ENCODE assay signal across 1 cellular context in the genomic region with DNA sequence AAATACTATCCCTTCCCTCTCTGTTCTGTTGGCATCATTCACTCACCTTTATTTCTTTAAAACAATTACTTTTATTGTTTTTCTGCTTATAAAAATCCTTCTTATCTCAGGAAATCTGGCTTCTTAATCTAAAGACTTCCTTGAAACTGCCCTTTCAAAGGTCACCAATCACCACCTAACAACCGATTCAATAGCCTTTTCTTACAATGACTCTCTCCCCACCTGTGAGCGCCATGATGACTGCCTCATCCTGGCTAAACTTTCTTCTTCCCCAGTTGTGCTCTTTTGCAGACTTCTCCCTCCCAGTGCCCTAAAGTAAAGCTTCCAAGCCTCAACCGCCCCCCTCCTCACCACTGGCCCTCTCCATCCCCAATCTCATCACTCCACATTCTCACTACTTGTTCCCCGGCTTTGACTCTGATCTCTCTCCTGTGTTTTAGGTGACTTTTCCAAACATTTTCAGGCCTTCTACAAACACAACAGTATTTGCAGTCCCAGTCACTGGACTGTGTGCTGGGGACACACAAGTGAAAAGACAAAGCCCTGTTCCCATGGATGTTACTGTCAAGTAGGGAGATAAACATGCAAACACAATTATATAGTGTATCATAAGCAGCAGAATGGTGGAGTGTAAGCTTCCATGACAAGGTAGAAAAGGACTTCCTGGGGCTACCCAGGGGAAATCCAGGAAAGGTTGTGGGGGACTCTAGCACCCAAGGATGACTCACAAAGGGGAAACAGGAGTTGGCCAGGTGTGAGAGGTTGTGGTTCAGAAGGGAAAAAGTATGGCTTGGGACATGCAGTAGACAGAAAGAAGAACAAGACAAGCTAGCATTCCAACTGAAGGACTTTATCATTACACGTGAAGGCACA.
TF ChIP-seq lines count a peak whose summit lies in the region.

No MANE protein-coding gene starts in this region.

TF ChIP-seq in WTC11, 78 proteins besides CTCF, POLR2A, EP300 and RAD21 (continued from another document):
- TF ChIP-seq, protein P1, sequence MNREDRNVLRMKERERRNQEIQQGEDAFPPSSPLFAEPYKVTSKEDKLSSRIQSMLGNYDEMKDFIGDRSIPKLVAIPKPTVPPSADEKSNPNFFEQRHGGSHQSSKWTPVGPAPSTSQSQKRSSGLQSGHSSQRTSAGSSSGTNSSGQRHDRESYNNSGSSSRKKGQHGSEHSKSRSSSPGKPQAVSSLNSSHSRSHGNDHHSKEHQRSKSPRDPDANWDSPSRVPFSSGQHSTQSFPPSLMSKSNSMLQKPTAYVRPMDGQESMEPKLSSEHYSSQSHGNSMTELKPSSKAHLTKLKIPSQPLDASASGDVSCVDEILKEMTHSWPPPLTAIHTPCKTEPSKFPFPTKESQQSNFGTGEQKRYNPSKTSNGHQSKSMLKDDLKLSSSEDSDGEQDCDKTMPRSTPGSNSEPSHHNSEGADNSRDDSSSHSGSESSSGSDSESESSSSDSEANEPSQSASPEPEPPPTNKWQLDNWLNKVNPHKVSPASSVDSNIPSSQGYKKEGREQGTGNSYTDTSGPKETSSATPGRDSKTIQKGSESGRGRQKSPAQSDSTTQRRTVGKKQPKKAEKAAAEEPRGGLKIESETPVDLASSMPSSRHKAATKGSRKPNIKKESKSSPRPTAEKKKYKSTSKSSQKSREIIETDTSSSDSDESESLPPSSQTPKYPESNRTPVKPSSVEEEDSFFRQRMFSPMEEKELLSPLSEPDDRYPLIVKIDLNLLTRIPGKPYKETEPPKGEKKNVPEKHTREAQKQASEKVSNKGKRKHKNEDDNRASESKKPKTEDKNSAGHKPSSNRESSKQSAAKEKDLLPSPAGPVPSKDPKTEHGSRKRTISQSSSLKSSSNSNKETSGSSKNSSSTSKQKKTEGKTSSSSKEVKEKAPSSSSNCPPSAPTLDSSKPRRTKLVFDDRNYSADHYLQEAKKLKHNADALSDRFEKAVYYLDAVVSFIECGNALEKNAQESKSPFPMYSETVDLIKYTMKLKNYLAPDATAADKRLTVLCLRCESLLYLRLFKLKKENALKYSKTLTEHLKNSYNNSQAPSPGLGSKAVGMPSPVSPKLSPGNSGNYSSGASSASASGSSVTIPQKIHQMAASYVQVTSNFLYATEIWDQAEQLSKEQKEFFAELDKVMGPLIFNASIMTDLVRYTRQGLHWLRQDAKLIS (CRISPR knock-in tag; IDR thresholded peaks at IDR 0.05; ENCODE audit: borderline replicate concordance) = no peak
- TF ChIP-seq TEAD4 (CRISPR knock-in tag; IDR thresholded peaks at IDR 0.05) (no peak), OVOL2 (CRISPR knock-in tag; IDR thresholded peaks at IDR 0.05; ENCODE audit: borderline replicate concordance) (no peak), NR1H2 (CRISPR knock-in tag; IDR thresholded peaks at IDR 0.05) (no peak), ELF4 (CRISPR knock-in tag; IDR thresholded peaks at IDR 0.05; ENCODE audit: low read depth) (no peak)
